Comparison of ENCODE assay signal across 1 cellular context in the genomic region with DNA sequence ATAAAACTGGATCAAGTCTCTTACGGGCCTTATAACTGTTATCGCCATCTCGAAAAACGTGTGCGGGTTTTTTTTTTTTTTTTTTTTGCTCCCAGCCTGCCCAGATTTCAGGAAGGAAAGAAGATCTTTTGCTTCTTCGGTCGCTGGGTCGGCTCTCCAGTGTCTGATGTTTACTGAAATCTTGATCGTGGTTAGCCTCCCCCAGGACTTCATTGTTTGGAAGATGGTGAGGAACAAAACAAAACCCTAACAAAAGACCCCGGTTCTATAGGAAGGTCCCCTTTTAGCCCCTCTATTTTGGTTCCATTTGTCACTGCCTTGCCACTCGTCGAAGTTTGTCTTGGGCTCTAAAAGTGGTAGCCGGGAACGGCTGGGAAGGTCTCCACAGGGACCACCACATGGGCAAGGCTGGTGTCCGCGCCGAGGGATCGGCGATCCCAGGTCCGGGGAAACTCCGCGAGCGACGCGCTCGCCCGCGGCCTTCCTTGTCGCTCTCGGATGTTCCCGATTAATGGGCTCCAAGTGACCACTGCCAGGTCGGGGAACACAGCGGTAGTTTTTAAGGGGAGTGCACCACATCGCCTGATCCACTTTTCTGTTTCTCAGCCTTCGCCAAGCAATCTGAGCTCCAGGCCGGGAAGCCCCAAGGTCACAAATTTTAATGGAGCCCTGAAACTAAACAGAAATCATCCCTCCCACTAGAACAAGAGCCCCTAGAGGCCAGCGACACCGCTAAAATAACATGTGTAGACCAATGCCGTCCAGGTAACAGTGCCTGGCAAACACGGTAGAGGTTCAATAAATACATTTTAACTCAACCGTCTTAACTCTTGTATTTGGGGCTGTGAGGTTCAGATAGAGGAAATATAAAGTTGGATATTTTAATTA.
TF ChIP-seq lines count a peak whose summit lies in the region.

No MANE protein-coding gene starts in this region.

TF ChIP-seq in HepG2, 621 proteins besides CTCF, POLR2A, EP300 and RAD21 (continued from another document):
- no peak for TF ChIP-seq SMYD3 (CRISPR knock-in tag; IDR thresholded peaks at IDR 0.05)
- TF ChIP-seq CREB1 (IDR thresholded peaks at IDR 0.05) = no peak
- TF ChIP-seq CREB1 (CRISPR knock-in tag; IDR thresholded peaks at IDR 0.05) = no peak
- no peak for TF ChIP-seq ZNF382 (CRISPR knock-in tag; IDR thresholded peaks at IDR 0.05; ENCODE audit: borderline replicate concordance)
- TF ChIP-seq, protein P1, sequence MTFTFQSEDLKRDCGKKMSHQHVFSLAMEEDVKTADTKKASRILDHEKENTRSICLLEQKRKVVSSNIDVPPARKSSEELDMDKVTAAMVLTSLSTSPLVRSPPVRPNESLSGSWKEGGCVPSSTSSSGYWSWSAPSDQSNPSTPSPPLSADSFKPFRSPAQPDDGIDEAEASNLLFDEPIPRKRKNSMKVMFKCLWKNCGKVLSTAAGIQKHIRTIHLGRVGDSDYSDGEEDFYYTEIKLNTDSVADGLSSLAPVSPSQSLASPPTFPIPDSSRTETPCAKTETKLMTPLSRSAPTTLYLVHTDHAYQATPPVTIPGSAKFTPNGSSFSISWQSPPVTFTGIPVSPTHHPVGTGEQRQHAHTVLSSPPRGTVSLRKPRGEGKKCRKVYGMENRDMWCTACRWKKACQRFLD (CRISPR knock-in tag; IDR thresholded peaks at IDR 0.05; ENCODE audit: borderline replicate concordance) = no peak
- TF ChIP-seq, protein P2, sequence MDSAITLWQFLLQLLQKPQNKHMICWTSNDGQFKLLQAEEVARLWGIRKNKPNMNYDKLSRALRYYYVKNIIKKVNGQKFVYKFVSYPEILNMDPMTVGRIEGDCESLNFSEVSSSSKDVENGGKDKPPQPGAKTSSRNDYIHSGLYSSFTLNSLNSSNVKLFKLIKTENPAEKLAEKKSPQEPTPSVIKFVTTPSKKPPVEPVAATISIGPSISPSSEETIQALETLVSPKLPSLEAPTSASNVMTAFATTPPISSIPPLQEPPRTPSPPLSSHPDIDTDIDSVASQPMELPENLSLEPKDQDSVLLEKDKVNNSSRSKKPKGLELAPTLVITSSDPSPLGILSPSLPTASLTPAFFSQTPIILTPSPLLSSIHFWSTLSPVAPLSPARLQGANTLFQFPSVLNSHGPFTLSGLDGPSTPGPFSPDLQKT (CRISPR knock-in tag; IDR thresholded peaks at IDR 0.05; ENCODE audit: borderline replicate concordance) = no peak
- TF ChIP-seq ZFP62 (CRISPR knock-in tag; IDR thresholded peaks at IDR 0.05) = no peak
- no peak for TF ChIP-seq MATR3 (CRISPR knock-in tag; IDR thresholded peaks at IDR 0.05)
- no peak for TF ChIP-seq PCBP1 (IDR thresholded peaks at IDR 0.05; ENCODE audit: borderline replicate concordance, low read depth, low read length)
- TF ChIP-seq TRIM24 (CRISPR knock-in tag; IDR thresholded peaks at IDR 0.05) = no peak
- TF ChIP-seq, protein P3, sequence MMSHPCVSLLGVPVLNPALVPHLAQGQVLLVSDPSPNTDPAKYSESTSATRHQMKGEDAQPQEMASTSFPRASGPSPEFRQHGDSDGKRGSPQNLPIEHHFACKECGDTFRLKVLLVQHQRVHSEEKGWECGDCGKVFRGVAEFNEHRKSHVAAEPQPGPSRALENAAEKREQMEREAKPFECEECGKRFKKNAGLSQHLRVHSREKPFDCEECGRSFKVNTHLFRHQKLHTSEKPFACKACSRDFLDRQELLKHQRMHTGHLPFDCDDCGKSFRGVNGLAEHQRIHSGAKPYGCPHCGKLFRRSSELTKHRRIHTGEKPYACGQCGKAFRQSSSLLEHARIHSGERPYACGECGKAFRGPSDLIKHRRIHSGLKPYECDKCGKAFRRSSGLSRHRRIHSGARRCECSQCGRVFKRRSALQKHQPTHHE (CRISPR knock-in tag; IDR thresholded peaks at IDR 0.05; ENCODE audit: borderline replicate concordance) = no peak
